ENCODE assay signal across 1 cellular context in genomic region chr15:81291916-81292424, GRCh38.
TF ChIP-seq lines count a peak whose summit lies in the region.

No MANE protein-coding gene starts in this region.

TF ChIP-seq in GM12891, 5 proteins besides CTCF, POLR2A, EP300 and RAD21 (continued from another document):
- TF ChIP-seq SPI1 (IDR thresholded peaks at IDR 0.05; ENCODE audit: low read depth, low read length) (no peak), PAX5 (IDR thresholded peaks at IDR 0.05; ENCODE audit: insufficient read depth, low read length, severe bottlenecking) (no peak), POLR2AphosphoS5 (IDR thresholded peaks at IDR 0.05; ENCODE audit: low read depth, low read length) (no peak)
